ENCODE assay signal across 1 cellular context in genomic region chr10:12705943-12706342, GRCh38.
TF ChIP-seq lines count a peak whose summit lies in the region.

No MANE protein-coding gene starts in this region.

TF ChIP-seq in IMR-90, 13 proteins besides CTCF, POLR2A, EP300 and RAD21 (continued from another document):
- TF ChIP-seq FOS (IDR thresholded peaks at IDR 0.05; ENCODE audit: low read depth, low read length), result no peak
